1 cellular context compared by ENCODE assay signal in genomic region chr9:19409406-19410194, GRCh38.
TF ChIP-seq lines count a peak whose summit lies in the region.

No MANE protein-coding gene starts in this region.

TF ChIP-seq in HCT116, 20 proteins besides CTCF, POLR2A, EP300 and RAD21 (continued from another document):
- TF ChIP-seq, protein P1, sequence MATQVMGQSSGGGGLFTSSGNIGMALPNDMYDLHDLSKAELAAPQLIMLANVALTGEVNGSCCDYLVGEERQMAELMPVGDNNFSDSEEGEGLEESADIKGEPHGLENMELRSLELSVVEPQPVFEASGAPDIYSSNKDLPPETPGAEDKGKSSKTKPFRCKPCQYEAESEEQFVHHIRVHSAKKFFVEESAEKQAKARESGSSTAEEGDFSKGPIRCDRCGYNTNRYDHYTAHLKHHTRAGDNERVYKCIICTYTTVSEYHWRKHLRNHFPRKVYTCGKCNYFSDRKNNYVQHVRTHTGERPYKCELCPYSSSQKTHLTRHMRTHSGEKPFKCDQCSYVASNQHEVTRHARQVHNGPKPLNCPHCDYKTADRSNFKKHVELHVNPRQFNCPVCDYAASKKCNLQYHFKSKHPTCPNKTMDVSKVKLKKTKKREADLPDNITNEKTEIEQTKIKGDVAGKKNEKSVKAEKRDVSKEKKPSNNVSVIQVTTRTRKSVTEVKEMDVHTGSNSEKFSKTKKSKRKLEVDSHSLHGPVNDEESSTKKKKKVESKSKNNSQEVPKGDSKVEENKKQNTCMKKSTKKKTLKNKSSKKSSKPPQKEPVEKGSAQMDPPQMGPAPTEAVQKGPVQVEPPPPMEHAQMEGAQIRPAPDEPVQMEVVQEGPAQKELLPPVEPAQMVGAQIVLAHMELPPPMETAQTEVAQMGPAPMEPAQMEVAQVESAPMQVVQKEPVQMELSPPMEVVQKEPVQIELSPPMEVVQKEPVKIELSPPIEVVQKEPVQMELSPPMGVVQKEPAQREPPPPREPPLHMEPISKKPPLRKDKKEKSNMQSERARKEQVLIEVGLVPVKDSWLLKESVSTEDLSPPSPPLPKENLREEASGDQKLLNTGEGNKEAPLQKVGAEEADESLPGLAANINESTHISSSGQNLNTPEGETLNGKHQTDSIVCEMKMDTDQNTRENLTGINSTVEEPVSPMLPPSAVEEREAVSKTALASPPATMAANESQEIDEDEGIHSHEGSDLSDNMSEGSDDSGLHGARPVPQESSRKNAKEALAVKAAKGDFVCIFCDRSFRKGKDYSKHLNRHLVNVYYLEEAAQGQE (IDR thresholded peaks at IDR 0.05; ENCODE audit: low read depth) = no peak
